26 cellular contexts compared by ENCODE assay signal in the genomic region with DNA sequence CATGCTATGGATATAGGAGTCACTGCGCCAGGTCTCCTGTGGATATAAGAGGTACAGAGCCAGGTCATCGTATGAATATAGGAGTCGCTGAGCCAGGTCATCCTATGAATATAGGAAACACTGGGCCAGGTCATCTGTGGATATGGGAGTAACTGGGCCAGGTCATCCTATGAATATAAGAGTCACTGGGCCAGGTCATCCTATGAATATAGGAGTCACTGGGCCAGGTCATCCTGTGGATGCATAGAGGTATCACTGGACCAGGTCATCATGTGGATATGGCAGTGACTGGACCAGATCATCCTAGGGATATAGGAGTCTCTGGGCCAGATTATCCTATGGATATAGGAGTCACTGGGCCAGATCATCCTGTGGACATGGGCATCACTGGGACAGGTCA.
DNase-seq lines count a peak whose midpoint lies in the region; ATAC-seq, FAIRE-seq and TF ChIP-seq lines count a peak whose summit lies in the region.
"Had no signal": no experiment of that assay in that cellular context is flagged by ENCODE, and none has a peak within 500 bp of the region (broad histone marks: within the 10 kb centered on the region; RNA-seq: fewer than 3 reads in every experiment).

No MANE protein-coding gene starts in this region.

- TF ChIP-seq CTCF in Panc1 (IDR thresholded peaks at IDR 0.05) (no peak), endothelial cell of umbilical vein (IDR thresholded peaks at IDR 0.05; ENCODE audit: extremely low read depth in 1 of 2, insufficient read depth in 1 of 2, low read depth in 1 of 2, low read length in 2 of 2) (no peak)

- no peaks in the 10 kb centered on the region for H3K9me3 Mint-ChIP-seq in natural killer cell treated with Interleukin-12 subunit alpha and Interleukin-12 subunit beta and Interleukin-15 and Interleukin-18, amount 100 ng/mL, for 72 hours
- no peaks in the 10 kb centered on the region for H3K9me3 Mint-ChIP-seq in stimulated activated memory B cell treated with anti-CD40 and anti-IgM and Interleukin-4, amounts not matched to agents 10 μg/mL and 1 μg/mL and 100 μg/mL, for 72 hours
- H3K9me3 Mint-ChIP-seq: CD4-positive, alpha-beta memory T cell; CD4-positive, CD25-positive, alpha-beta regulatory T cell; CD8-positive, alpha-beta memory T cell had no signal

- ATAC-seq in Panc1, result peak; percentile 38; the same call in 1 of the 2 replicates
- peak; percentile 43 to 57 for ATAC-seq in natural killer cell treated with Interleukin-12 subunit alpha and Interleukin-12 subunit beta and Interleukin-15 and Interleukin-18, amount 100 ng/mL, for 72 hours
- ATAC-seq in stimulated activated memory B cell treated with anti-CD40 and anti-IgM and Interleukin-4, amounts not matched to agents 10 μg/mL and 1 μg/mL and 100 μg/mL, for 72 hours, result peak; percentile 36

- dilution Hi-C loops in endothelial cell of umbilical vein (cut with MboI; ENCODE audit: extremely low pct_ligation_motif_present, low sequenced_read_pairs), result no loop called here

- H3K9me3 ChIP-seq in Panc1 (ENCODE audit: control insufficient read depth, insufficient read depth, low read depth, low read length), result no peaks in the 10 kb centered on the region
- no peaks in the 10 kb centered on the region for H3K9me3 ChIP-seq in endothelial cell of umbilical vein (replicated peaks; ENCODE audit: control insufficient read depth, insufficient read depth, low read length)
- H3K9me3 ChIP-seq: BE2C, BLaER1 had no signal

- H3K27me3 ChIP-seq in Panc1 (ENCODE audit: control insufficient read depth, insufficient read depth, low read length) (no peaks in the 10 kb centered on the region), endothelial cell of umbilical vein (ENCODE audit: control insufficient read depth in 2 of 2, insufficient read depth in 2 of 2, low read length in 2 of 2) (no peaks in the 10 kb centered on the region)
- H3K27me3 ChIP-seq: BLaER1 had no signal

- H3K4me2 ChIP-seq in endothelial cell of umbilical vein (ENCODE audit: insufficient read depth, low read length), result no peak overlapping the region
- H3K4me2 ChIP-seq: BLaER1 had no signal

- in situ Hi-C loops in Panc1 (cut with HindIII; ENCODE audit: low pct_unique_long_range_greater_than_20kb, low sequenced_read_pairs), result no loop called here

- DNase-seq in Panc1 (ENCODE audit: low read depth, low spot score) (no peak), endothelial cell of umbilical vein (ENCODE audit: low read depth, low spot score) (no peak), retina (no peak), Kasumi-1 (lab: John Stamatoyannopoulos, UW) (no peak), NCI-H1436 (lab: John Stamatoyannopoulos, UW) (no peak), GM12892 (ENCODE audit: insufficient read length) (no peak)
- DNase-seq in natural killer cell treated with Interleukin-12 subunit alpha and Interleukin-12 subunit beta and Interleukin-15 and Interleukin-18, amount 100 ng/mL, for 72 hours (ENCODE audit: low spot score), result no peak
- DNase-seq: 8988T; ACHN; BE2C; C1 segment of cervical spinal cord; CD4-positive, alpha-beta memory T cell; CD4-positive, CD25-positive, alpha-beta regulatory T cell; CD8-positive, alpha-beta memory T cell; COR-L47; DMS 273 treated with DMSO at 0.1 percent for 48 hours; DMS153; DMS53; DMS79 treated with DMSO at 0.1 percent for 48 hours; GF-D8 had no signal

- TF ChIP-seq POLR2A in endothelial cell of umbilical vein (IDR thresholded peaks at IDR 0.05; ENCODE audit: low read depth, low read length) (no peak), GM12892 (IDR thresholded peaks at IDR 0.05; ENCODE audit: low read depth, low read length) (no peak)

- no peaks in the 10 kb centered on the region for H3K9me1 ChIP-seq in endothelial cell of umbilical vein (replicated peaks; ENCODE audit: control insufficient read depth, extremely low read depth, insufficient read depth, low read length)

- H3K36me3 ChIP-seq in Panc1 (ENCODE audit: control insufficient read depth, insufficient read depth, low read length) (no peaks in the 10 kb centered on the region), endothelial cell of umbilical vein (ENCODE audit: control insufficient read depth in 2 of 2, extremely low read depth in 1 of 2, insufficient read depth in 2 of 2, low read length in 2 of 2) (no peaks in the 10 kb centered on the region)
- H3K36me3 ChIP-seq: BE2C, BLaER1 had no signal

- H3K4me3 ChIP-seq in Panc1 (ENCODE audit: low read depth in 2 of 2, low read length in 2 of 2), result no peak overlapping the region
- H3K4me3 ChIP-seq in endothelial cell of umbilical vein (replicated peaks in 1 of 3; ENCODE audit: insufficient read depth in 1 of 3, low read depth in 1 of 3, low read length in 3 of 3), result no peak overlapping the region
- H3K4me3 ChIP-seq: BLaER1 had no signal

- H3K27ac ChIP-seq in Panc1 (ENCODE audit: low read length) (no peak overlapping the region), endothelial cell of umbilical vein (ENCODE audit: insufficient read depth, low read depth, low read length) (no peak overlapping the region)
- H3K27ac ChIP-seq: BLaER1 had no signal

- no peak overlapping the region for H3K9ac ChIP-seq in endothelial cell of umbilical vein (replicated peaks; ENCODE audit: extremely low read depth, insufficient read depth, low read length)
- H3K9ac ChIP-seq: BLaER1 had no signal

- no peak overlapping the region for H3K4me3 Mint-ChIP-seq in natural killer cell treated with Interleukin-12 subunit alpha and Interleukin-12 subunit beta and Interleukin-15 and Interleukin-18, amount 100 ng/mL, for 72 hours
- no peak overlapping the region for H3K4me3 Mint-ChIP-seq in stimulated activated memory B cell treated with anti-CD40 and anti-IgM and Interleukin-4, amounts not matched to agents 10 μg/mL and 1 μg/mL and 100 μg/mL, for 72 hours
- H3K4me3 Mint-ChIP-seq: CD14-positive monocyte; CD4-positive, alpha-beta memory T cell; CD4-positive, CD25-positive, alpha-beta regulatory T cell; CD8-positive, alpha-beta memory T cell had no signal

- no peaks in the 10 kb centered on the region for H4K20me1 ChIP-seq in endothelial cell of umbilical vein (replicated peaks; ENCODE audit: control insufficient read depth, extremely low read depth, insufficient read depth, low read length)
- H4K20me1 ChIP-seq: BLaER1 had no signal

- H3K4me1 ChIP-seq in Panc1 (ENCODE audit: control insufficient read depth, insufficient read depth, low read length) (no peaks in the 10 kb centered on the region), endothelial cell of umbilical vein (ENCODE audit: control insufficient read depth, extremely low read depth, insufficient read depth, low read length) (no peaks in the 10 kb centered on the region)
- H3K4me1 ChIP-seq: BE2C, BLaER1 had no signal

- CTCF ChIA-PET in Panc1 (lab: Charles Lee) (no interaction called here), endothelial cell of umbilical vein (lab: Charles Lee) (interaction anchor here (1.6 kb wide), 1 partner anchor 13 kb away, joined by 4 read pairs; no protein-coding TSS in a partner anchor)

- intact Hi-C loops in Panc1 (cut with micrococcal nuclease; ENCODE audit: unreplicated experiment), result no loop called here
- intact Hi-C loops in endothelial cell of umbilical vein (cut with micrococcal nuclease), result no loop called here

- H2AFZ ChIP-seq in endothelial cell of umbilical vein (ENCODE audit: low read depth, low read length), result no peak overlapping the region

- no peak overlapping the region for H3K27ac Mint-ChIP-seq in natural killer cell treated with Interleukin-12 subunit alpha and Interleukin-12 subunit beta and Interleukin-15 and Interleukin-18, amount 100 ng/mL, for 72 hours
- H3K27ac Mint-ChIP-seq in stimulated activated memory B cell treated with anti-CD40 and anti-IgM and Interleukin-4, amounts not matched to agents 10 μg/mL and 1 μg/mL and 100 μg/mL, for 72 hours, result no peak overlapping the region
- H3K27ac Mint-ChIP-seq: CD4-positive, alpha-beta memory T cell; CD4-positive, CD25-positive, alpha-beta regulatory T cell; CD8-positive, alpha-beta memory T cell had no signal

- FAIRE-seq in endothelial cell of umbilical vein (lab: Jason Lieb, UNC) (peak; percentile 4), GM12892 (lab: Jason Lieb, UNC) (no peak)
- FAIRE-seq: A204.1, G401.6, GM18507 had no signal

- no peaks in the 10 kb centered on the region for H3K4me1 Mint-ChIP-seq in natural killer cell treated with Interleukin-12 subunit alpha and Interleukin-12 subunit beta and Interleukin-15 and Interleukin-18, amount 100 ng/mL, for 72 hours (ENCODE audit: low read depth in 2 of 2)
- no peaks in the 10 kb centered on the region for H3K4me1 Mint-ChIP-seq in stimulated activated memory B cell treated with anti-CD40 and anti-IgM and Interleukin-4, amounts not matched to agents 10 μg/mL and 1 μg/mL and 100 μg/mL, for 72 hours
- H3K4me1 Mint-ChIP-seq: CD14-positive monocyte; CD4-positive, alpha-beta memory T cell; CD4-positive, CD25-positive, alpha-beta regulatory T cell; CD8-positive, alpha-beta memory T cell had no signal

- H3K36me3 Mint-ChIP-seq in natural killer cell treated with Interleukin-12 subunit alpha and Interleukin-12 subunit beta and Interleukin-15 and Interleukin-18, amount 100 ng/mL, for 72 hours, result no peaks in the 10 kb centered on the region
- H3K36me3 Mint-ChIP-seq in stimulated activated memory B cell treated with anti-CD40 and anti-IgM and Interleukin-4, amounts not matched to agents 10 μg/mL and 1 μg/mL and 100 μg/mL, for 72 hours, result no peaks in the 10 kb centered on the region
- H3K36me3 Mint-ChIP-seq: CD14-positive monocyte; CD4-positive, alpha-beta memory T cell; CD4-positive, CD25-positive, alpha-beta regulatory T cell; CD8-positive, alpha-beta memory T cell had no signal

- H3K79me2 ChIP-seq in endothelial cell of umbilical vein (ENCODE audit: control insufficient read depth, insufficient read depth, low read length), result no peaks in the 10 kb centered on the region

- POLR2A ChIA-PET in Panc1 (lab: Charles Lee) (no interaction called here), endothelial cell of umbilical vein (lab: Charles Lee) (no interaction called here)

- BruUV-seq in Panc1 (replicated peaks; lab: Mats Ljungman, UMichigan), result no TSS peak
- no TSS peak for BruUV-seq in endothelial cell of umbilical vein (replicated peaks; lab: Mats Ljungman, UMichigan)

- peaks cover 10 to 14% of the 10 kb centered on the region in 2 donors for H3K27me3 Mint-ChIP-seq in natural killer cell treated with Interleukin-12 subunit alpha and Interleukin-12 subunit beta and Interleukin-15 and Interleukin-18, amount 100 ng/mL, for 72 hours
- H3K27me3 Mint-ChIP-seq in stimulated activated memory B cell treated with anti-CD40 and anti-IgM and Interleukin-4, amounts not matched to agents 10 μg/mL and 1 μg/mL and 100 μg/mL, for 72 hours, result peaks cover 9% of the 10 kb centered on the region

TF ChIP-seq in endothelial cell of umbilical vein, 7 proteins besides CTCF, POLR2A, EP300 and RAD21 (continues in another document):
- TF ChIP-seq FOS (IDR thresholded peaks at IDR 0.05; ENCODE audit: borderline replicate concordance, insufficient read depth, low read length) (no peak), GATA2 (IDR thresholded peaks at IDR 0.05; ENCODE audit: insufficient read depth, insufficient read length, low read depth, low read length) (no peak)
- TF ChIP-seq, protein P1, sequence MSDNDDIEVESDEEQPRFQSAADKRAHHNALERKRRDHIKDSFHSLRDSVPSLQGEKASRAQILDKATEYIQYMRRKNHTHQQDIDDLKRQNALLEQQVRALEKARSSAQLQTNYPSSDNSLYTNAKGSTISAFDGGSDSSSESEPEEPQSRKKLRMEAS (IDR thresholded peaks at IDR 0.05; ENCODE audit: insufficient read depth, insufficient read length), result no peak
